In genomic region chrY:19744381-19745378, GRCh38 we compare ENCODE assay signal across 10 cellular contexts. TPM values are rescaled to one million over a fixed set of nuclear protein-coding genes. Genes with fewer than 3 reads are reported as not detected.
DNase-seq lines count a peak whose midpoint lies in the region; TF ChIP-seq lines count a peak whose summit lies in the region.
"Had no signal": no experiment of that assay in that cellular context is flagged by ENCODE, and none has a peak within 500 bp of the region (broad histone marks: within the 10 kb centered on the region; RNA-seq: fewer than 3 reads in every experiment).

Gene KDM5D (minus strand): TSS chrY:19744726. CDS start chrY:19744534, 192 bp downstream.

- H3K27ac ChIP-seq in mesenchymal stem cell (ENCODE audit: low read length, poor library complexity, severe bottlenecking) (peak within 1 kb of the TSS; percentile 88), tibial nerve (peak within 1 kb of the TSS in 2 of 4 donors; percentile 85 to 92), colonic mucosa (no peak within 1 kb of the TSS), MM.1S (ENCODE audit: low read length) (no peak within 1 kb of the TSS)
- H3K27ac ChIP-seq: C4-2B had no signal

- no peaks in the 10 kb centered on the region for H3K9me3 ChIP-seq in mesenchymal stem cell (ENCODE audit: control insufficient read depth, low read length)
- H3K9me3 ChIP-seq in tibial nerve = no peaks in the 10 kb centered on the region
- no peaks in the 10 kb centered on the region for H3K9me3 ChIP-seq in colonic mucosa
- H3K9me3 ChIP-seq in MM.1S (replicated peaks; ENCODE audit: insufficient read depth, low read length) = no peaks in the 10 kb centered on the region
- H3K9me3 ChIP-seq: adrenal gland had no signal

- H3K9ac ChIP-seq in mesenchymal stem cell (ENCODE audit: low read length) = no peak within 1 kb of the TSS
- H3K9ac ChIP-seq in colonic mucosa (ENCODE audit: low read depth in 2 of 2, low read length in 2 of 2) = no peak within 1 kb of the TSS
- no peak within 1 kb of the TSS for H3K9ac ChIP-seq in MM.1S (ENCODE audit: low read length)

- H3K9me2 ChIP-seq in MM.1S (replicated peaks; ENCODE audit: insufficient read depth, low read length) = no peaks in the 10 kb centered on the region

- no peaks in the 10 kb centered on the region for H4K20me1 ChIP-seq in MM.1S (ENCODE audit: insufficient read depth, low read length)

- TF ChIP-seq EP300 in tibial nerve (IDR thresholded peaks at IDR 0.05) = no peak

- H3K36me3 Mint-ChIP-seq in activated T-cell treated with anti-CD3 and anti-CD28 coated beads, Interleukin-2, amount 50 U/mL, for 24 hours (ENCODE audit: low read depth) = no peaks in the 10 kb centered on the region

- H2BK120ac ChIP-seq in mesenchymal stem cell (ENCODE audit: low read depth, low read length) = peak within 1 kb of the TSS; percentile 34

- intact Hi-C loops in colonic mucosa (cut with DNase I) = no loop called here

- H3K4me1 ChIP-seq in mesenchymal stem cell (ENCODE audit: control insufficient read depth, insufficient read depth, low read depth, low read length) (no peaks in the 10 kb centered on the region), tibial nerve (peaks cover 0 to 15% (median 2%) of the 10 kb centered on the region in 4 donors), colonic mucosa (no peaks in the 10 kb centered on the region), MM.1S (ENCODE audit: low read length) (no peaks in the 10 kb centered on the region)
- H3K4me1 ChIP-seq: adrenal gland had no signal

- TF ChIP-seq CTCF in tibial nerve (IDR thresholded peaks at IDR 0.05) = no peak
- no peak for TF ChIP-seq CTCF in colonic mucosa (IDR thresholded peaks at IDR 0.05)
- no peak for TF ChIP-seq CTCF in MM.1S (IDR thresholded peaks at IDR 0.05; ENCODE audit: low read length)

- under 1% methylated on average over 49 of the region's 52 CpGs for WGBS in mesenchymal stem cell
- 0% methylated on average over 47 of the region's 52 CpGs; no CpG with 5 or more reads in 1 of the 2 donors for WGBS in tibial nerve, 2 donors

- H3K4ac ChIP-seq in mesenchymal stem cell (ENCODE audit: low read depth in 1 of 2, low read length in 2 of 2) = peak within 1 kb of the TSS in 1 of 2 experiments; percentile 2

- H2BK5ac ChIP-seq in mesenchymal stem cell (ENCODE audit: low read depth, low read length, poor library complexity, severe bottlenecking) = no peak within 1 kb of the TSS

- no peak within 1 kb of the TSS for H3K27ac Mint-ChIP-seq in activated T-cell treated with anti-CD3 and anti-CD28 coated beads, Interleukin-2, amount 50 U/mL, for 24 hours

- H3K4me1 Mint-ChIP-seq in activated T-cell treated with anti-CD3 and anti-CD28 coated beads, Interleukin-2, amount 50 U/mL, for 24 hours (ENCODE audit: low read depth) = no peaks in the 10 kb centered on the region

- H3K79me1 ChIP-seq in mesenchymal stem cell (replicated peaks; ENCODE audit: low read length, poor library complexity, severe bottlenecking) = peaks cover 1% of the 10 kb centered on the region

- H4K8ac ChIP-seq in mesenchymal stem cell (ENCODE audit: low read length) = no peak within 1 kb of the TSS

- H3K27me3 ChIP-seq in mesenchymal stem cell (ENCODE audit: control insufficient read depth in 1 of 2, insufficient read depth in 1 of 2, low read length in 2 of 2) = no peaks in the 10 kb centered on the region
- H3K27me3 ChIP-seq in tibial nerve = no peaks in the 10 kb centered on the region
- no peaks in the 10 kb centered on the region for H3K27me3 ChIP-seq in colonic mucosa
- no peaks in the 10 kb centered on the region for H3K27me3 ChIP-seq in MM.1S (replicated peaks; ENCODE audit: insufficient read depth, low read length)
- H3K27me3 ChIP-seq: adrenal gland had no signal

- H3K79me2 ChIP-seq in MM.1S (ENCODE audit: low read length) = no peaks in the 10 kb centered on the region

- H3K27me3 Mint-ChIP-seq in activated T-cell treated with anti-CD3 and anti-CD28 coated beads, Interleukin-2, amount 50 U/mL, for 24 hours = no peaks in the 10 kb centered on the region

- H3K36me3 ChIP-seq in mesenchymal stem cell (ENCODE audit: control insufficient read depth in 1 of 2, insufficient read depth in 2 of 2, low read depth in 1 of 2, low read length in 2 of 2) = no peaks in the 10 kb centered on the region
- peaks cover 0 to 18% (median 0%) of the 10 kb centered on the region in 3 donors for H3K36me3 ChIP-seq in tibial nerve
- H3K36me3 ChIP-seq in colonic mucosa = no peaks in the 10 kb centered on the region
- no peaks in the 10 kb centered on the region for H3K36me3 ChIP-seq in MM.1S (replicated peaks; ENCODE audit: insufficient read depth, low read length)
- H3K36me3 ChIP-seq: adrenal gland had no signal

- no peak within 1 kb of the TSS for H3K23ac ChIP-seq in mesenchymal stem cell (ENCODE audit: low read length in 2 of 2)

- no peak within 1 kb of the TSS for H3K4me3 Mint-ChIP-seq in activated T-cell treated with anti-CD3 and anti-CD28 coated beads, Interleukin-2, amount 50 U/mL, for 24 hours

- no peaks in the 10 kb centered on the region for H3K9me3 Mint-ChIP-seq in activated T-cell treated with anti-CD3 and anti-CD28 coated beads, Interleukin-2, amount 50 U/mL, for 24 hours

- H3K14ac ChIP-seq in mesenchymal stem cell (ENCODE audit: low read length in 2 of 2) = no peak within 1 kb of the TSS

- H3K4me3 ChIP-seq in mesenchymal stem cell (ENCODE audit: insufficient read depth in 1 of 2, low read depth in 1 of 2, low read length in 2 of 2) = peak within 1 kb of the TSS in 1 of 2 experiments; percentile 54
- H3K4me3 ChIP-seq in tibial nerve = peak within 1 kb of the TSS in 2 of 4 donors; percentile 57 to 59
- no peak within 1 kb of the TSS for H3K4me3 ChIP-seq in colonic mucosa
- H3K4me3 ChIP-seq in MM.1S (ENCODE audit: low read length) = no peak within 1 kb of the TSS

- H2AFZ ChIP-seq in mesenchymal stem cell (ENCODE audit: low read depth, low read length) (no peak within 1 kb of the TSS), MM.1S (ENCODE audit: low read length) (no peak within 1 kb of the TSS)

- H2BK15ac ChIP-seq in mesenchymal stem cell (ENCODE audit: low read depth, poor library complexity, severe bottlenecking) = no peak within 1 kb of the TSS

- no peaks in the 10 kb centered on the region for H3F3A ChIP-seq in MM.1S (ENCODE audit: insufficient read depth, low read length)

- DNase-seq in activated T-cell treated with anti-CD3 and anti-CD28 coated beads for 1 hour (ENCODE audit: low read depth) (peak; percentile 44), NCI-H460 (ENCODE audit: extremely low read depth, low read depth) (peak; percentile 62), amniotic epithelial cell (ENCODE audit: low read depth) (peak; percentile 82), mesenchymal stem cell (peak; percentile 85), tibial nerve (ENCODE audit: low spot score in 2 of 2) (peak; percentile 15 to 48), colonic mucosa (no peak), MM.1S (no peak)
- DNase-seq in activated T-cell treated with anti-CD3 and anti-CD28 coated beads, Interleukin-2, amount 50 U/mL, for 24 hours = no peak

- H3K4me2 ChIP-seq in mesenchymal stem cell (ENCODE audit: low read length, poor library complexity, severe bottlenecking) = peak within 1 kb of the TSS; percentile 33
- H3K4me2 ChIP-seq in MM.1S (ENCODE audit: low read depth, low read length) = no peak within 1 kb of the TSS

- H4K91ac ChIP-seq in mesenchymal stem cell (ENCODE audit: low read length) = no peak within 1 kb of the TSS

- H3K18ac ChIP-seq in mesenchymal stem cell (ENCODE audit: low read depth in 1 of 2, low read length in 2 of 2) = peak within 1 kb of the TSS in 1 of 2 experiments; percentile 43

- no peak for TF ChIP-seq POLR2A in tibial nerve (IDR thresholded peaks at IDR 0.05)

- H2BK12ac ChIP-seq in mesenchymal stem cell (ENCODE audit: low read length in 2 of 2) = no peak within 1 kb of the TSS

- H2AK5ac ChIP-seq in mesenchymal stem cell (ENCODE audit: low read length, severe bottlenecking) = no peak within 1 kb of the TSS

RNA-seq across cellular contexts. Expression of gene KDM5D, which starts in this region (rescaled TPM):
- 24.1 and 30.2 TPM in 2 replicates for total RNA-seq in NCI-H460 (2014; rRNA removed; shearing (Covaris generic))
- polyA plus RNA-seq in NCI-H460 (2014; cell fraction: nucleus; rRNA removed) = 43.6 and 69.1 TPM in 2 replicates
- polyA plus RNA-seq in mesenchymal stem cell (2013, experiment 1 of 2) = 12.3 TPM
- polyA plus RNA-seq in mesenchymal stem cell (2013, experiment 2 of 2) = 11.4 TPM
- total RNA-seq in tibial nerve = 10 to 100 TPM in 2 of 4 donors, under 1 TPM in 1, not detected in 1; 0.60 to 82.6 (median 62.1) TPM
- total RNA-seq in colonic mucosa = under 1 TPM in 1 of 2 donors, not detected in 1; 0.72 TPM

Comparison
In these comparisons a context has a peak if more than half of its experiments do, and no peak if none do; other contexts are left out.
1. DNase-seq: peak in activated T-cell treated with anti-CD3 and anti-CD28 coated beads for 1 hour (single experiment), NCI-H460 (single experiment), amniotic epithelial cell (single experiment), mesenchymal stem cell (single experiment) and tibial nerve (2 of 2); none in activated T-cell treated with anti-CD3 and anti-CD28 coated beads, Interleukin-2, amount 50 U/mL, for 24 hours (single experiment), colonic mucosa (single experiment) and MM.1S (single experiment).